In the genomic region with DNA sequence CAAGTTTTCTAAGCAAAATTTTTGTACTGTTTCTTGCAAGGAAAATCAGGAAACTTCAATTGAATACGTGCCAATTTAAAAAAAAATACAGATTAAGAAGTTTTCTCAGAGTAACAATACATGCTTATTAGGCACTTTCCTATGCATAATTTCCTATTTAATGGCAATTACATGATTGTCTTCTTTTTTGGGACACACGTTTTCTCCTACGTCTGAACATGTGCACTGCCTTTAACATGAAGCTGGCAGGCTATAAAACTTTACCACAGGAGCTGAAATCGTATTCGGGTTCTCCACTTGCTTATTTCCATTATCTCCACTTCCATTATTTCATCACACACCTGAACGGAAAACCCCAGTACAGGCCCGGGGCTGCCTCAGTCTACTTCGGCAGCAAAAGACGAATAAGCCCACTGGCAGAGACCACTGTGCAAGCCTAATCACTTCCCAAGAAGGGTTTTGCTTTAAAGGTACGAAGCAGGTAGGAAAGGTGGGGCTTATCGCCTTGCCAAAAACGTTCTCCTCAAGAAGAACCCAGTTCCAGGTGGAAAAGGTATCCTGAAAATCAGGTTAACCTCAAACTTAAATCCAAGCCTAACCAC, we compare ENCODE assay signal across 8 cellular contexts. TPM values are rescaled to one million over a fixed set of nuclear protein-coding genes. Genes with fewer than 3 reads are reported as not detected.
DNase-seq lines count a peak whose midpoint lies in the region; ATAC-seq and TF ChIP-seq lines count a peak whose summit lies in the region.

No MANE protein-coding gene starts in this region.

- peaks cover 15% of the 10 kb centered on the region for H3K4me1 Mint-ChIP-seq in progenitor cell of endocrine pancreas (ENCODE audit: low read depth)

- peaks cover 56% of the 10 kb centered on the region for H3K79me2 ChIP-seq in OCI-LY3 (ENCODE audit: low read length)
- H3K79me2 ChIP-seq in fibroblast of lung (ENCODE audit: control insufficient read depth, insufficient read depth, low read length) = peaks cover 50% of the 10 kb centered on the region

- peak overlapping the region; percentile 96 for H3K9ac ChIP-seq in OCI-LY3 (ENCODE audit: low read length)
- peak overlapping the region; percentile 96 for H3K9ac ChIP-seq in fibroblast of lung (ENCODE audit: insufficient read depth, low read length)

- H3K9me3 Mint-ChIP-seq in progenitor cell of endocrine pancreas (ENCODE audit: low read depth) = peaks cover 5% of the 10 kb centered on the region

- H4K20me1 ChIP-seq in OCI-LY3 (ENCODE audit: insufficient read depth, low read length) = no peaks in the 10 kb centered on the region
- no peaks in the 10 kb centered on the region for H4K20me1 ChIP-seq in fibroblast of lung (ENCODE audit: control insufficient read depth, extremely low read depth, insufficient read depth, low read length)

- H3K4me2 ChIP-seq in OCI-LY3 (ENCODE audit: low read length) (peak overlapping the region; percentile 81), fibroblast of lung (ENCODE audit: extremely low read depth, insufficient read depth, low read length) (peak overlapping the region; percentile 76)

- peaks cover 16% of the 10 kb centered on the region for H3K36me3 Mint-ChIP-seq in progenitor cell of endocrine pancreas (ENCODE audit: insufficient read depth)

- H3K4me1 ChIP-seq in OCI-LY3 (ENCODE audit: low read length) (peaks cover 36% of the 10 kb centered on the region), fibroblast of lung (ENCODE audit: control insufficient read depth, extremely low read depth, insufficient read depth, low read length) (peaks cover 3% of the 10 kb centered on the region)

- H3K27me3 ChIP-seq in OCI-LY3 (ENCODE audit: low read depth, low read length) (no peaks in the 10 kb centered on the region), fibroblast of lung (ENCODE audit: control insufficient read depth, insufficient read depth, low read length) (no peaks in the 10 kb centered on the region)

- TF ChIP-seq CTCF in OCI-LY3 (IDR thresholded peaks at IDR 0.05; ENCODE audit: low read depth, low read length) = no peak
- no peak for TF ChIP-seq CTCF in fibroblast of lung (conservative IDR thresholded peaks at IDR 0.05 in 1 of 2, IDR thresholded peaks at IDR 0.05 in 1 of 2; ENCODE audit: low read depth in 1 of 2, low read length in 2 of 2)
- TF ChIP-seq CTCF in progenitor cell of endocrine pancreas (IDR thresholded peaks at IDR 0.05; ENCODE audit: unreplicated experiment) = no peak

- no peak overlapping the region for H3K4me3 Mint-ChIP-seq in progenitor cell of endocrine pancreas (ENCODE audit: low read depth)

- H3K27ac Mint-ChIP-seq in progenitor cell of endocrine pancreas = peak overlapping the region; percentile 97

- H3K4me3 ChIP-seq in OCI-LY3 (ENCODE audit: low read length) = peak overlapping the region; percentile 92
- H3K4me3 ChIP-seq in fibroblast of lung (replicated peaks in 1 of 4; ENCODE audit: control extremely low read depth in 1 of 4, insufficient read depth in 1 of 4, low read depth in 3 of 4, low read length in 4 of 4) = peak overlapping the region; percentile 83 to 97 (median 86)

- H2AFZ ChIP-seq in OCI-LY3 (ENCODE audit: low read depth, low read length) = peak overlapping the region; percentile 51; the same call in 1 of the 2 replicates
- H2AFZ ChIP-seq in fibroblast of lung (ENCODE audit: low read length) = peak overlapping the region; percentile 88

- H3K9me3 ChIP-seq in OCI-LY3 (ENCODE audit: insufficient read depth, low read length) = no peaks in the 10 kb centered on the region
- no peaks in the 10 kb centered on the region for H3K9me3 ChIP-seq in fibroblast of lung (ENCODE audit: control insufficient read depth, insufficient read depth, low read depth, low read length)

- H3K36me3 ChIP-seq in OCI-LY3 (replicated peaks; ENCODE audit: low read depth, low read length) (peaks cover 10% of the 10 kb centered on the region), fibroblast of lung (ENCODE audit: control insufficient read depth, insufficient read depth, low read length) (peaks cover 4% of the 10 kb centered on the region)

- no peaks in the 10 kb centered on the region for H3K27me3 Mint-ChIP-seq in progenitor cell of endocrine pancreas

- H3K27ac ChIP-seq in OCI-LY3 (ENCODE audit: low read length) (peak overlapping the region; percentile 92), fibroblast of lung (ENCODE audit: insufficient read depth, low read length) (peak overlapping the region; percentile 97)

- peak; percentile 1 for ATAC-seq in GM19438 (IDR thresholded peaks at IDR 0.05; ENCODE audit: low read depth, unreplicated experiment)

- DNase-seq in fibroblast of lung (ENCODE audit: low read depth in 2 of 2) (peak; percentile 5 to 15), progenitor cell of endocrine pancreas (ENCODE audit: low spot score, unreplicated experiment) (no peak), germinal center (ENCODE audit: low spot score) (no peak), H4 (ENCODE audit: low spot score) (no peak)
- DNase-seq in activated CD4-positive, alpha-beta T cell treated with anti-CD3 and anti-CD28 coated beads for 48 hours = no peak
- DNase-seq in stimulated activated CD4-positive, alpha-beta T cell treated with anti-CD3 and anti-CD28 coated beads, Interleukin-1b, Interleukin-23, amount 100 ng/mL, for 48 hours = no peak

RNA-seq across cellular contexts. Expression of a gene that starts 0.6 kb away (rescaled TPM):
- total RNA-seq in fibroblast of lung (33.1 and 34.5 TPM in 2 replicates), progenitor cell of endocrine pancreas (36.0 and 39.5 TPM in 2 replicates)
- 41.9 and 49.3 TPM in 2 replicates for polyA plus RNA-seq in fibroblast of lung
- 22.4 and 24.8 TPM in 2 replicates for polyA plus RNA-seq in fibroblast of lung (2012)
- 2.1 and 4.6 TPM in 2 replicates for polyA minus RNA-seq in fibroblast of lung (ENCODE audit: low replicate concordance)
- total RNA-seq in H4 (2014; rRNA removed; shearing (Covaris generic)) = 23.4 and 34.3 TPM in 2 replicates

RNA-seq across cellular contexts. Expression of a gene that starts 0.6 kb away (rescaled TPM):
- total RNA-seq in fibroblast of lung (14.1 and 18.8 TPM in 2 replicates), progenitor cell of endocrine pancreas (20.0 and 26.2 TPM in 2 replicates)
- 9.7 and 11.7 TPM in 2 replicates for polyA plus RNA-seq in fibroblast of lung
- 5.2 and 7.9 TPM in 2 replicates for polyA plus RNA-seq in fibroblast of lung (2012)
- polyA minus RNA-seq in fibroblast of lung (ENCODE audit: low replicate concordance) = 0.67 and 6.9 TPM in 2 replicates
- 8.1 and 11.7 TPM in 2 replicates for total RNA-seq in H4 (2014; rRNA removed; shearing (Covaris generic))

RNA-seq across cellular contexts. Expression of a gene that starts 42.2 kb away (rescaled TPM):
- total RNA-seq in fibroblast of lung (not detected in 2 replicates), progenitor cell of endocrine pancreas (not detected in 2 replicates)
- polyA plus RNA-seq in fibroblast of lung = not detected in 2 replicates
- not detected in 2 replicates for polyA plus RNA-seq in fibroblast of lung (2012)
- polyA minus RNA-seq in fibroblast of lung (ENCODE audit: low replicate concordance) = not detected in 2 replicates
- 0.12 and 0.19 TPM in 2 replicates for total RNA-seq in H4 (2014; rRNA removed; shearing (Covaris generic))

Comparison
In these comparisons a context has a peak if more than half of its experiments do, and no peak if none do; other contexts are left out.
1. DNase-seq: peak in fibroblast of lung (2 of 2); none in progenitor cell of endocrine pancreas (single experiment), germinal center (single experiment), activated CD4-positive, alpha-beta T cell treated with anti-CD3 and anti-CD28 coated beads for 48 hours (single experiment), stimulated activated CD4-positive, alpha-beta T cell treated with anti-CD3 and anti-CD28 coated beads, Interleukin-1b, Interleukin-23, amount 100 ng/mL, for 48 hours (single experiment) and H4 (single experiment).